In genomic region chr1:91546301-91546581, GRCh38 we compare ENCODE assay signal across 23 cellular contexts. TPM values are rescaled to one million over a fixed set of nuclear protein-coding genes. Genes with fewer than 3 reads are reported as not detected.
DNase-seq lines count a peak whose midpoint lies in the region; ATAC-seq, FAIRE-seq and TF ChIP-seq lines count a peak whose summit lies in the region.
"Had no signal": no experiment of that assay in that cellular context is flagged by ENCODE, and none has a peak within 500 bp of the region (broad histone marks: within the 10 kb centered on the region; RNA-seq: fewer than 3 reads in every experiment).

No MANE protein-coding gene starts in this region.

- POLR2A ChIA-PET in activated CD8-positive, alpha-beta T cell treated with anti-CD3 and anti-CD28 coated beads, Interleukin-2, amount 10 ng/mL, durations not matched to agents 7 days and 5 days (lab: Charles Lee) = no interaction called here

- no peak for TF ChIP-seq CTCF in GM23338 (conservative IDR thresholded peaks at IDR 0.05; ENCODE audit: low read depth in 2 of 2)
- TF ChIP-seq CTCF in GM10266 (IDR thresholded peaks at IDR 0.05; ENCODE audit: control insufficient read depth, insufficient read depth, low read depth, missing control alignments) = no peak

- H3K27me3 Mint-ChIP-seq in GM23338 (ENCODE audit: insufficient read depth, low read depth, poor library complexity) (peaks cover 4% of the 10 kb centered on the region), immature natural killer cell (ENCODE audit: low read depth in 3 of 3) (peaks cover 3 to 14% (median 11%) of the 10 kb centered on the region in 3 donors)
- H3K27me3 Mint-ChIP-seq in activated CD8-positive, alpha-beta T cell treated with anti-CD3 and anti-CD28 coated beads, Interleukin-2, amount 10 ng/mL, durations not matched to agents 7 days and 5 days (ENCODE audit: low read depth) = peaks cover 8% of the 10 kb centered on the region

- H4K20me1 ChIP-seq in GM23338 (replicated peaks; ENCODE audit: insufficient read depth) = no peaks in the 10 kb centered on the region
- H4K20me1 ChIP-seq: BLaER1 had no signal

- FAIRE-seq in small intestine (lab: Jason Lieb, UNC) = no peak
- FAIRE-seq: A204.1, D721Med, G401.6, GM12878, HTR-8/SVneo had no signal

- H3K9me3 ChIP-seq in small intestine (ENCODE audit: control insufficient read depth, low read depth) = no peaks in the 10 kb centered on the region
- H3K9me3 ChIP-seq: SJSA1 had no signal

- H3K27me3 ChIP-seq in GM23338 (ENCODE audit: insufficient read depth) (no peaks in the 10 kb centered on the region), small intestine (ENCODE audit: control insufficient read depth in 2 of 2, insufficient read depth in 2 of 2, low read length in 2 of 2) (no peaks in the 10 kb centered on the region)
- H3K27me3 ChIP-seq: BLaER1, SJSA1 had no signal

- H3K36me3 ChIP-seq in GM23338 (ENCODE audit: insufficient read depth) (no peaks in the 10 kb centered on the region), small intestine (ENCODE audit: control insufficient read depth in 2 of 2, insufficient read depth in 2 of 2, low read length in 2 of 2) (no peaks in the 10 kb centered on the region)
- H3K36me3 ChIP-seq: BLaER1, SJSA1 had no signal

- WGBS in small intestine, 3 donors = 67 to 89% (median 86%) methylated on average over 15 to 18 of the region's 18 CpGs

- no peaks in the 10 kb centered on the region for H3K36me3 Mint-ChIP-seq in GM23338 (ENCODE audit: low read depth)
- peaks cover under 1 to 16% (median 11%) of the 10 kb centered on the region in 3 donors for H3K36me3 Mint-ChIP-seq in immature natural killer cell
- H3K36me3 Mint-ChIP-seq in activated CD8-positive, alpha-beta T cell treated with anti-CD3 and anti-CD28 coated beads, Interleukin-2, amount 10 ng/mL, durations not matched to agents 7 days and 5 days (ENCODE audit: low read depth) = peaks cover 30% of the 10 kb centered on the region
- H3K36me3 Mint-ChIP-seq: CD4-positive, CD25-positive, alpha-beta regulatory T cell; IgD-negative memory B cell had no signal

- H3F3A ChIP-seq in GM23338 (replicated peaks; ENCODE audit: low read depth) = no peaks in the 10 kb centered on the region

- peak; percentile 32 for ATAC-seq in GM23338
- no peak for ATAC-seq in GM18867 (IDR thresholded peaks at IDR 0.05; ENCODE audit: unreplicated experiment)
- no peak for ATAC-seq in activated CD8-positive, alpha-beta T cell treated with anti-CD3 and anti-CD28 coated beads, Interleukin-2, amount 10 ng/mL, durations not matched to agents 7 days and 5 days
- ATAC-seq: GM12878 had no signal

- CTCF ChIA-PET in activated CD8-positive, alpha-beta T cell treated with anti-CD3 and anti-CD28 coated beads, Interleukin-2, amount 10 ng/mL, durations not matched to agents 7 days and 5 days (lab: Charles Lee) = no interaction called here

- H3K4me3 ChIP-seq in GM23338 = no peak overlapping the region
- no peak overlapping the region for H3K4me3 ChIP-seq in small intestine (ENCODE audit: low read depth in 1 of 2, low read length in 2 of 2)
- H3K4me3 ChIP-seq: BLaER1, GM12878, SJSA1 had no signal

- H3K4me1 Mint-ChIP-seq in GM23338 (peaks cover 6% of the 10 kb centered on the region), immature natural killer cell (peaks cover 92 to 100% of the 10 kb centered on the region in 2 donors)
- H3K4me1 Mint-ChIP-seq in activated CD8-positive, alpha-beta T cell treated with anti-CD3 and anti-CD28 coated beads, Interleukin-2, amount 10 ng/mL, durations not matched to agents 7 days and 5 days (ENCODE audit: low read depth) = peaks cover 59% of the 10 kb centered on the region

- DNase-seq in GM23338 (ENCODE audit: low spot score) (no peak), HuH-7.5 (ENCODE audit: low spot score) (peak; percentile 38), immature natural killer cell (no peak), small intestine (peak; percentile 21), GM10266 (ENCODE audit: extremely low spot score) (no peak), activated T-cell treated with anti-CD3 and anti-CD28 coated beads for 4 hours (no peak)
- no peak for DNase-seq in activated CD8-positive, alpha-beta T cell treated with anti-CD3 and anti-CD28 coated beads, Interleukin-2, amount 10 ng/mL, durations not matched to agents 7 days and 5 days
- DNase-seq: CD4-positive, CD25-positive, alpha-beta regulatory T cell; H7; MM.1S; NCI-H2029; NCI-H526 treated with DMSO at 0.1 percent for 48 hours; RPMI8226 had no signal

- peak overlapping the region; percentile 95 for H2AFZ ChIP-seq in GM23338

- no peaks in the 10 kb centered on the region for H3K9me2 ChIP-seq in GM23338 (ENCODE audit: insufficient read depth)

- H3K27ac ChIP-seq in GM23338 (ENCODE audit: low read depth) (no peak overlapping the region), small intestine (ENCODE audit: low read depth in 1 of 2, low read length in 1 of 2) (no peak overlapping the region)
- H3K27ac ChIP-seq: BLaER1, KMS-11, SJSA1 had no signal

- H3K27ac Mint-ChIP-seq in GM23338 (no peak overlapping the region), immature natural killer cell (peak overlapping the region; percentile 96 to 99 (median 96))
- H3K27ac Mint-ChIP-seq in activated CD8-positive, alpha-beta T cell treated with anti-CD3 and anti-CD28 coated beads, Interleukin-2, amount 10 ng/mL, durations not matched to agents 7 days and 5 days = no peak overlapping the region
- H3K27ac Mint-ChIP-seq: IgD-negative memory B cell had no signal

- no peak overlapping the region for H3K4me2 ChIP-seq in GM23338
- H3K4me2 ChIP-seq: KMS-11 had no signal

- no peaks in the 10 kb centered on the region for H3K9me3 Mint-ChIP-seq in GM23338
- H3K9me3 Mint-ChIP-seq in immature natural killer cell = peaks cover 0 to 5% (median under 1%) of the 10 kb centered on the region in 6 donors
- H3K9me3 Mint-ChIP-seq in activated CD8-positive, alpha-beta T cell treated with anti-CD3 and anti-CD28 coated beads, Interleukin-2, amount 10 ng/mL, durations not matched to agents 7 days and 5 days (ENCODE audit: insufficient read depth) = peaks cover 10% of the 10 kb centered on the region
- H3K9me3 Mint-ChIP-seq: IgD-negative memory B cell had no signal

- H3K4me1 ChIP-seq in GM23338 (ENCODE audit: insufficient read depth) (no peaks in the 10 kb centered on the region), small intestine (ENCODE audit: control insufficient read depth in 2 of 2, insufficient read depth in 1 of 2, low read depth in 1 of 2, low read length in 1 of 2) (no peaks in the 10 kb centered on the region)
- H3K4me1 ChIP-seq: SJSA1 had no signal

- H3K4me3 Mint-ChIP-seq in GM23338 (no peak overlapping the region), immature natural killer cell (peak overlapping the region in 4 of 5 donors; percentile 57 to 90 (median 80))
- no peak overlapping the region for H3K4me3 Mint-ChIP-seq in activated CD8-positive, alpha-beta T cell treated with anti-CD3 and anti-CD28 coated beads, Interleukin-2, amount 10 ng/mL, durations not matched to agents 7 days and 5 days
- H3K4me3 Mint-ChIP-seq: CD4-positive, CD25-positive, alpha-beta regulatory T cell; IgD-negative memory B cell had no signal

- no peaks in the 10 kb centered on the region for H3K79me2 ChIP-seq in GM23338 (replicated peaks; ENCODE audit: insufficient read depth)

TF ChIP-seq in GM23338, 12 proteins besides CTCF, POLR2A, EP300 and RAD21 (continues in another document):
- TF ChIP-seq ZNF331 (CRISPR knock-in tag; IDR thresholded peaks at IDR 0.05; ENCODE audit: low read depth) (no peak), STAT1 (IDR thresholded peaks at IDR 0.05; ENCODE audit: unreplicated experiment) (no peak), NANOG (IDR thresholded peaks at IDR 0.05; ENCODE audit: borderline replicate concordance) (no peak), EZH2 (IDR thresholded peaks at IDR 0.05; ENCODE audit: low read depth, unreplicated experiment) (no peak), JUNB (IDR thresholded peaks at IDR 0.05; ENCODE audit: unreplicated experiment) (no peak), EZH2phosphoT487 (IDR thresholded peaks at IDR 0.05; ENCODE audit: unreplicated experiment) (no peak), CREB1 (CRISPR knock-in tag; IDR thresholded peaks at IDR 0.05; ENCODE audit: low read depth) (no peak), ZNF114 (CRISPR knock-in tag; IDR thresholded peaks at IDR 0.05) (no peak), POLR2AphosphoS5 (IDR thresholded peaks at IDR 0.05; ENCODE audit: low read depth) (no peak), ETS1 (IDR thresholded peaks at IDR 0.05) (no peak)

RNA-seq across cellular contexts. Expression of gene CDC7, which starts 45.6 kb away (rescaled TPM):
- total RNA-seq in GM23338 (2014; rRNA removed; shearing (Covaris generic)) = 43.3 and 44.0 TPM in 2 replicates
- polyA plus RNA-seq in GM23338 (2016; fragmentation: Nextera tagmentation; extraction: Ambion mirVana) = 19.0 and 26.6 TPM in 2 replicates
- 1 to 10 TPM; 1.2 to 3.8 (median 2.4) TPM for polyA plus RNA-seq in immature natural killer cell
- polyA plus RNA-seq in small intestine = 1 to 10 TPM in 2 of 3 donors, under 1 TPM in 1; 0.27 to 6.0 (median 1.1) TPM
- total RNA-seq in activated CD8-positive, alpha-beta T cell treated with anti-CD3 and anti-CD28 coated beads, Interleukin-2, amount 10 ng/mL, durations not matched to agents 7 days and 5 days = 10 to 100 TPM; 26.5 to 27.7 TPM

Comparison
In these comparisons a context has a peak if more than half of its experiments do, and no peak if none do; other contexts are left out.
1. DNase-seq: peak in HuH-7.5 (single experiment) and small intestine (single experiment); none in GM23338 (single experiment), immature natural killer cell (0 of 3), GM10266 (single experiment), activated CD8-positive, alpha-beta T cell treated with anti-CD3 and anti-CD28 coated beads, Interleukin-2, amount 10 ng/mL, durations not matched to agents 7 days and 5 days (single experiment) and activated T-cell treated with anti-CD3 and anti-CD28 coated beads for 4 hours (single experiment).
2. H3K27ac Mint-ChIP-seq: peak in immature natural killer cell (6 of 6); none in GM23338 (single experiment) and activated CD8-positive, alpha-beta T cell treated with anti-CD3 and anti-CD28 coated beads, Interleukin-2, amount 10 ng/mL, durations not matched to agents 7 days and 5 days (single experiment).
3. H3K4me3 Mint-ChIP-seq: peak in immature natural killer cell (4 of 5); none in GM23338 (single experiment) and activated CD8-positive, alpha-beta T cell treated with anti-CD3 and anti-CD28 coated beads, Interleukin-2, amount 10 ng/mL, durations not matched to agents 7 days and 5 days (single experiment).